31 cellular contexts compared by ENCODE assay signal in the genomic region with DNA sequence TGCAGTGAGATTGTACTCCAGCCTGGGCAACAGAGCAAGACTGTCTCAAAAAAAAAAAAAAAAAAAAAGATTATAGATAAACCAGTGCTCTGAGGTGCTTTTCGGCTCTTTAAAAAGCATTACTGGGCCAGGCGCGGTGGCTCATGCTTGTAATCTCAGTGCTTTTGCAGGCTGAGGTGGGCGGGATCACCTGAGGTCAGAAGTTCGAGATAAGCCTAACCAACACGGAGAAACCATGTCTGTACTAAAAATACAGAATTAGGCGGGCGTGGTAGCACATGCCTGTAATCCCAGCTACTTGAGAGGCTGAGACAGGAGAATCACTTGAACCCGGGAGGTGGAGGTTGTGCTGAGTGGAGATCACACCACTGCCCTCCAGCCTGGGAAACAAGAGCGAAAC. TPM values are rescaled to one million over a fixed set of nuclear protein-coding genes. Genes with fewer than 3 reads are reported as not detected.
"Had no signal": no experiment of that assay in that cellular context is flagged by ENCODE, and none has a peak within 500 bp of the region (broad histone marks: within the 10 kb centered on the region; RNA-seq: fewer than 3 reads in every experiment).

No MANE protein-coding gene starts in this region.

- DNase-seq: activated B cell treated with CpG ODN at 0.5 μM for 24 hours; activated CD4-positive, alpha-beta T cell treated with anti-CD3 and anti-CD28 coated beads for 1 hour; activated CD4-positive, alpha-beta T cell treated with anti-CD3 and anti-CD28 coated beads, Interleukin-2, amount 10 ng/mL, durations not matched to agents 24 days and 14 days; activated CD8-positive, alpha-beta memory T cell treated with anti-CD3 and anti-CD28 coated beads for 24 hours; activated gamma-delta T cell; activated naive CD4-positive, alpha-beta T cell treated with anti-CD3 and anti-CD28 coated beads for 36 hours; activated naive CD8-positive, alpha-beta T cell treated with anti-CD3 and anti-CD28 coated beads, Interleukin-2, amount 10 ng/mL, durations not matched to agents 7 days and 5 days; activated T-cell treated with anti-CD3 and anti-CD28 coated beads for 4 hours; activated T-cell treated with anti-CD3 and anti-CD28 coated beads, Interleukin-2, amount 50 U/mL, for 48 hours; adrenal gland; anterior cingulate cortex; cerebellar nuclear complex; MG63; MV-4-11; NCI-H1092 treated with DMSO at 0.1 percent for 48 hours; NCI-H1417 treated with DMSO at 0.1 percent for 48 hours; NCI-H1694; NCI-H2029; NCI-H510A treated with DMSO at 0.1 percent for 48 hours; NCI-H69; NK-92 treated with Interleukin-12 subunit alpha and Interleukin-12 subunit beta, amount 100 ng/mL, for 24 hours; SHP77 treated with DMSO at 0.1 percent for 48 hours; T-helper 9 cell had no signal

- H3K4me3 Mint-ChIP-seq: activated B cell treated with CpG ODN at 0.5 μM for 24 hours; activated CD4-positive, alpha-beta T cell treated with anti-CD3 and anti-CD28 coated beads, Interleukin-2, amount 10 ng/mL, durations not matched to agents 24 days and 14 days; activated naive CD4-positive, alpha-beta T cell treated with anti-CD3 and anti-CD28 coated beads for 36 hours; activated naive CD8-positive, alpha-beta T cell treated with anti-CD3 and anti-CD28 coated beads, Interleukin-2, amount 10 ng/mL, durations not matched to agents 7 days and 5 days; activated T-helper 17 cell treated with anti-CD3 and anti-CD28 coated beads, Interleukin-2, amount 50 U/mL, for 72 hours; T-helper 1 cell treated with Interleukin-12 subunit alpha and Interleukin-12 subunit beta and Interleukin-4 antibody, amounts not matched to agents 30 μg/mL and 1 μg/mL, for 36 hours had no signal

- H3K27ac Mint-ChIP-seq: activated CD4-positive, alpha-beta T cell treated with anti-CD3 and anti-CD28 coated beads, Interleukin-2, amount 10 ng/mL, durations not matched to agents 24 days and 14 days; activated naive CD4-positive, alpha-beta T cell treated with anti-CD3 and anti-CD28 coated beads for 36 hours; activated naive CD8-positive, alpha-beta T cell treated with anti-CD3 and anti-CD28 coated beads, Interleukin-2, amount 10 ng/mL, durations not matched to agents 7 days and 5 days; activated T-helper 17 cell treated with anti-CD3 and anti-CD28 coated beads, Interleukin-2, amount 50 U/mL, for 72 hours; T-helper 1 cell treated with Interleukin-12 subunit alpha and Interleukin-12 subunit beta and Interleukin-4 antibody, amounts not matched to agents 30 μg/mL and 1 μg/mL, for 36 hours had no signal

- H3K9me3 ChIP-seq: adrenal gland, MG63 had no signal

- ATAC-seq: activated T-helper 17 cell treated with anti-CD3 and anti-CD28 coated beads, Interleukin-2, amount 50 U/mL, for 72 hours had no signal

- H3K27me3 Mint-ChIP-seq: activated B cell treated with CpG ODN at 0.5 μM for 24 hours; activated CD4-positive, alpha-beta T cell treated with anti-CD3 and anti-CD28 coated beads, Interleukin-2, amount 10 ng/mL, durations not matched to agents 24 days and 14 days; activated naive CD8-positive, alpha-beta T cell treated with anti-CD3 and anti-CD28 coated beads, Interleukin-2, amount 10 ng/mL, durations not matched to agents 7 days and 5 days; activated T-helper 17 cell treated with anti-CD3 and anti-CD28 coated beads, Interleukin-2, amount 50 U/mL, for 72 hours had no signal

- H3K27ac ChIP-seq: adrenal gland, KMS-11 had no signal

- H3K4me1 Mint-ChIP-seq: activated T-helper 17 cell treated with anti-CD3 and anti-CD28 coated beads, Interleukin-2, amount 50 U/mL, for 72 hours had no signal

- H3K27me3 ChIP-seq: adrenal gland, MG63 had no signal

- H3K9me3 Mint-ChIP-seq: activated B cell treated with CpG ODN at 0.5 μM for 24 hours; activated CD4-positive, alpha-beta T cell treated with anti-CD3 and anti-CD28 coated beads, Interleukin-2, amount 10 ng/mL, durations not matched to agents 24 days and 14 days; activated naive CD4-positive, alpha-beta T cell treated with anti-CD3 and anti-CD28 coated beads for 36 hours; activated naive CD8-positive, alpha-beta T cell treated with anti-CD3 and anti-CD28 coated beads, Interleukin-2, amount 10 ng/mL, durations not matched to agents 7 days and 5 days; activated T-helper 17 cell treated with anti-CD3 and anti-CD28 coated beads, Interleukin-2, amount 50 U/mL, for 72 hours; T-helper 1 cell treated with Interleukin-12 subunit alpha and Interleukin-12 subunit beta and Interleukin-4 antibody, amounts not matched to agents 30 μg/mL and 1 μg/mL, for 36 hours had no signal

- FAIRE-seq: colon, RCC 7860, TTC549 had no signal

RNA-seq across cellular contexts. Expression of a gene that starts 44.1 kb away (rescaled TPM):
- total RNA-seq: activated B cell treated with CpG ODN at 0.5 μM for 24 hours; activated CD4-positive, alpha-beta T cell treated with anti-CD3 and anti-CD28 coated beads, Interleukin-2, amount 10 ng/mL, durations not matched to agents 24 days and 14 days; activated naive CD4-positive, alpha-beta T cell treated with anti-CD3 and anti-CD28 coated beads for 36 hours; activated naive CD8-positive, alpha-beta T cell treated with anti-CD3 and anti-CD28 coated beads, Interleukin-2, amount 10 ng/mL, durations not matched to agents 7 days and 5 days; activated T-helper 17 cell treated with anti-CD3 and anti-CD28 coated beads, Interleukin-2, amount 50 U/mL, for 72 hours; cardiac septum; SK-MEL-5 had no signal
